In genomic region chr1:202159534-202160371, GRCh38 we compare ENCODE assay signal across 8 cellular contexts. TPM values are rescaled to one million over a fixed set of nuclear protein-coding genes. Genes with fewer than 3 reads are reported as not detected.
A peak's percentile ranks its signal among the peaks of the same experiment; 100 is the strongest.
DNase-seq lines count a peak whose midpoint lies in the region; ATAC-seq and TF ChIP-seq lines count a peak whose summit lies in the region.

No MANE protein-coding gene starts in this region.

- no peak overlapping the region for H4K8ac ChIP-seq in trophoblast cell (ENCODE audit: low read depth, low read length)

- H3K9me3 Mint-ChIP-seq in activated T-helper 1 cell treated with anti-CD3 and anti-CD28 coated beads, Interleukin-12 subunit alpha, Interleukin-12 subunit beta, Interleukin-2, Interleukin-4 antibody, amounts not matched to agents 30 ng/mL and 10 ng/mL and 1 ng/mL, durations not matched to agents 14 hours and 24 hours and 36 hours, result no peaks in the 10 kb centered on the region

- no peaks in the 10 kb centered on the region for H3K27me3 Mint-ChIP-seq in activated T-helper 1 cell treated with anti-CD3 and anti-CD28 coated beads, Interleukin-12 subunit alpha, Interleukin-12 subunit beta, Interleukin-2, Interleukin-4 antibody, amounts not matched to agents 30 ng/mL and 10 ng/mL and 1 ng/mL, durations not matched to agents 14 hours and 24 hours and 36 hours (ENCODE audit: insufficient read depth)

- no peak overlapping the region for H3K18ac ChIP-seq in trophoblast cell (ENCODE audit: low read length)

- peaks cover 6 to 13% (median 11%) of the 10 kb centered on the region in 3 donors for H3K4me1 ChIP-seq in skeletal muscle tissue (ENCODE audit: control insufficient read depth in 3 of 3, insufficient read depth in 3 of 3, low read length in 3 of 3)
- peaks cover 5 to 13% of the 10 kb centered on the region in 2 experiments for H3K4me1 ChIP-seq in trophoblast cell (ENCODE audit: control insufficient read depth in 1 of 2, insufficient read depth in 2 of 2, low read length in 2 of 2)

- no CpG with 5 or more reads among the region's 16 CpGs for WGBS in trophoblast cell (ENCODE audit: extremely low coverage, insufficient coverage, insufficient read length)

- H4K91ac ChIP-seq in trophoblast cell (ENCODE audit: low read depth, low read length), result no peak overlapping the region

- H3K79me2 ChIP-seq in trophoblast cell (ENCODE audit: control insufficient read depth, insufficient read depth, low read length, poor library complexity), result no peaks in the 10 kb centered on the region

- intact Hi-C loops in activated T-helper 1 cell treated with anti-CD3 and anti-CD28 coated beads, Interleukin-12 subunit alpha, Interleukin-12 subunit beta, Interleukin-2, Interleukin-4 antibody, amounts not matched to agents 30 ng/mL and 10 ng/mL and 1 ng/mL, durations not matched to agents 14 hours and 24 hours and 36 hours (cut with micrococcal nuclease), result loop anchor here (1.0 to 10.0 kb wide), 7 partner anchors 14 to 1165 kb away; partner anchors contain the start of genes KDM5B, KIF21B and TIMM17A

- TF ChIP-seq CTCF in NB4 (IDR thresholded peaks at IDR 0.05; ENCODE audit: low read depth, low read length), result no peak

- no peak overlapping the region for H2AFZ ChIP-seq in trophoblast cell (ENCODE audit: insufficient read depth, low read length, poor library complexity)

- H3K36me3 ChIP-seq in skeletal muscle tissue (ENCODE audit: control insufficient read depth in 3 of 3, insufficient read depth in 3 of 3, low read length in 3 of 3) (no peaks in the 10 kb centered on the region), trophoblast cell (ENCODE audit: control insufficient read depth in 1 of 2, insufficient read depth in 2 of 2, low read length in 2 of 2) (no peaks in the 10 kb centered on the region)

- H3K23ac ChIP-seq in trophoblast cell (ENCODE audit: low read length), result no peak overlapping the region

- no peak overlapping the region for H3K14ac ChIP-seq in trophoblast cell (ENCODE audit: low read length)

- peak overlapping the region; percentile 98 for H3K4me3 Mint-ChIP-seq in activated T-helper 1 cell treated with anti-CD3 and anti-CD28 coated beads, Interleukin-12 subunit alpha, Interleukin-12 subunit beta, Interleukin-2, Interleukin-4 antibody, amounts not matched to agents 30 ng/mL and 10 ng/mL and 1 ng/mL, durations not matched to agents 14 hours and 24 hours and 36 hours

- H3K36me3 Mint-ChIP-seq in activated T-helper 1 cell treated with anti-CD3 and anti-CD28 coated beads, Interleukin-12 subunit alpha, Interleukin-12 subunit beta, Interleukin-2, Interleukin-4 antibody, amounts not matched to agents 30 ng/mL and 10 ng/mL and 1 ng/mL, durations not matched to agents 14 hours and 24 hours and 36 hours (ENCODE audit: low read depth), result peaks cover 48% of the 10 kb centered on the region

- H3K79me1 ChIP-seq in trophoblast cell (ENCODE audit: low read length), result no peaks in the 10 kb centered on the region

- DNase-seq in NB4 (ENCODE audit: low read depth), result peak; percentile 85
- DNase-seq in activated T-helper 1 cell treated with anti-CD3 and anti-CD28 coated beads, Interleukin-12 subunit alpha, Interleukin-12 subunit beta, Interleukin-2, Interleukin-4 antibody, amounts not matched to agents 30 ng/mL and 10 ng/mL and 1 ng/mL, durations not matched to agents 14 hours and 24 hours and 36 hours (ENCODE audit: low spot score), result peak; percentile 53
- no peak for DNase-seq in NCI-H1092 (lab: John Stamatoyannopoulos, UW)
- no peak for DNase-seq in trophoblast cell
- DNase-seq in NCI-H2227 (lab: John Stamatoyannopoulos, UW; ENCODE audit: unreplicated experiment), result no peak

- peak overlapping the region; percentile 94 for H3K27ac Mint-ChIP-seq in activated T-helper 1 cell treated with anti-CD3 and anti-CD28 coated beads, Interleukin-12 subunit alpha, Interleukin-12 subunit beta, Interleukin-2, Interleukin-4 antibody, amounts not matched to agents 30 ng/mL and 10 ng/mL and 1 ng/mL, durations not matched to agents 14 hours and 24 hours and 36 hours

- H2BK5ac ChIP-seq in trophoblast cell (ENCODE audit: low read depth, low read length, poor library complexity), result no peak overlapping the region

- H3K4ac ChIP-seq in trophoblast cell (ENCODE audit: low read depth, low read length), result no peak overlapping the region

- H2AK5ac ChIP-seq in trophoblast cell (ENCODE audit: low read length), result no peak overlapping the region

- H3K4me3 ChIP-seq in GM08714 (ENCODE audit: low read length), result peak overlapping the region; percentile 84
- peak overlapping the region; percentile 80 for H3K4me3 ChIP-seq in NB4 (ENCODE audit: low read depth, low read length)
- peak overlapping the region in 1 of 3 donors; percentile 20 for H3K4me3 ChIP-seq in skeletal muscle tissue (ENCODE audit: low read length in 3 of 3)
- no peak overlapping the region for H3K4me3 ChIP-seq in trophoblast cell (ENCODE audit: low read depth, low read length)

- peaks cover 0 to 2% (median 0%) of the 10 kb centered on the region in 3 donors for H3K27me3 ChIP-seq in skeletal muscle tissue (ENCODE audit: control insufficient read depth in 3 of 3, insufficient read depth in 3 of 3, low read length in 3 of 3)
- H3K27me3 ChIP-seq in trophoblast cell (ENCODE audit: insufficient read depth, low read length), result no peaks in the 10 kb centered on the region

- H3K4me1 Mint-ChIP-seq in activated T-helper 1 cell treated with anti-CD3 and anti-CD28 coated beads, Interleukin-12 subunit alpha, Interleukin-12 subunit beta, Interleukin-2, Interleukin-4 antibody, amounts not matched to agents 30 ng/mL and 10 ng/mL and 1 ng/mL, durations not matched to agents 14 hours and 24 hours and 36 hours (ENCODE audit: low read depth), result peaks cover 78% of the 10 kb centered on the region

- H3K9me3 ChIP-seq in skeletal muscle tissue (ENCODE audit: control insufficient read depth in 3 of 3, low read length in 3 of 3), result no peaks in the 10 kb centered on the region
- H3K9me3 ChIP-seq in trophoblast cell (ENCODE audit: insufficient read depth, low read depth, low read length), result no peaks in the 10 kb centered on the region

- no peak overlapping the region for H3K4me2 ChIP-seq in trophoblast cell (ENCODE audit: low read length)

- H3K9ac ChIP-seq in skeletal muscle tissue (ENCODE audit: low read depth in 1 of 3, low read length in 3 of 3) (no peak overlapping the region), trophoblast cell (ENCODE audit: low read length) (no peak overlapping the region)

- no peak overlapping the region for H2BK120ac ChIP-seq in trophoblast cell (ENCODE audit: insufficient read depth, low read length, poor library complexity)

- no peak for ATAC-seq in HG02798 (IDR thresholded peaks at IDR 0.05; ENCODE audit: poor library complexity, unreplicated experiment)

- H3K27ac ChIP-seq in skeletal muscle tissue (ENCODE audit: low read depth, low read length) (peak overlapping the region; percentile 25), trophoblast cell (ENCODE audit: low read depth, low read length) (no peak overlapping the region)

- no peak overlapping the region for H4K12ac ChIP-seq in trophoblast cell (ENCODE audit: low read depth, low read length)

- peak; percentile 48 for TF ChIP-seq POLR2A in NB4 (IDR thresholded peaks at IDR 0.05; ENCODE audit: extremely low read depth, insufficient read length)

- H2BK12ac ChIP-seq in trophoblast cell (ENCODE audit: low read length), result no peak overlapping the region

RNA-seq across cellular contexts. Expression of gene PTPN7, which starts 0.6 kb away (rescaled TPM):
- total RNA-seq in activated T-helper 1 cell treated with anti-CD3 and anti-CD28 coated beads, Interleukin-12 subunit alpha, Interleukin-12 subunit beta, Interleukin-2, Interleukin-4 antibody, amounts not matched to agents 30 ng/mL and 10 ng/mL and 1 ng/mL, durations not matched to agents 14 hours and 24 hours and 36 hours, result 584 and 597 TPM in 2 replicates
- 0.52 TPM for total RNA-seq in skeletal muscle tissue
- polyA plus RNA-seq in trophoblast cell (2013), result not detected in 2 replicates

RNA-seq across cellular contexts. Expression of gene ARL8A, which starts 15.2 kb away (rescaled TPM):
- total RNA-seq in activated T-helper 1 cell treated with anti-CD3 and anti-CD28 coated beads, Interleukin-12 subunit alpha, Interleukin-12 subunit beta, Interleukin-2, Interleukin-4 antibody, amounts not matched to agents 30 ng/mL and 10 ng/mL and 1 ng/mL, durations not matched to agents 14 hours and 24 hours and 36 hours, result 56.6 and 69.0 TPM in 2 replicates
- 12.5 TPM for total RNA-seq in skeletal muscle tissue
- polyA plus RNA-seq in trophoblast cell (2013), result 20.3 and 20.9 TPM in 2 replicates

RNA-seq across cellular contexts. Expression of gene LGR6, which starts 33.8 kb away (rescaled TPM):
- not detected in 2 replicates for total RNA-seq in activated T-helper 1 cell treated with anti-CD3 and anti-CD28 coated beads, Interleukin-12 subunit alpha, Interleukin-12 subunit beta, Interleukin-2, Interleukin-4 antibody, amounts not matched to agents 30 ng/mL and 10 ng/mL and 1 ng/mL, durations not matched to agents 14 hours and 24 hours and 36 hours
- 0.52 TPM for total RNA-seq in skeletal muscle tissue
- polyA plus RNA-seq in trophoblast cell (2013), result 0.04 and 0.10 TPM in 2 replicates

RNA-seq across cellular contexts. Expression of gene GPR37L1, which starts 37.0 kb away (rescaled TPM):
- not detected in 2 replicates for total RNA-seq in activated T-helper 1 cell treated with anti-CD3 and anti-CD28 coated beads, Interleukin-12 subunit alpha, Interleukin-12 subunit beta, Interleukin-2, Interleukin-4 antibody, amounts not matched to agents 30 ng/mL and 10 ng/mL and 1 ng/mL, durations not matched to agents 14 hours and 24 hours and 36 hours
- under 0.01 TPM for total RNA-seq in skeletal muscle tissue
- 0.03 TPM in 2 replicates for polyA plus RNA-seq in trophoblast cell (2013)

Comparison
In these comparisons a context has a peak if more than half of its experiments do, and no peak if none do; other contexts are left out.
1. DNase-seq: peak in NB4 (single experiment) and activated T-helper 1 cell treated with anti-CD3 and anti-CD28 coated beads, Interleukin-12 subunit alpha, Interleukin-12 subunit beta, Interleukin-2, Interleukin-4 antibody, amounts not matched to agents 30 ng/mL and 10 ng/mL and 1 ng/mL, durations not matched to agents 14 hours and 24 hours and 36 hours (single experiment); none in NCI-H1092 (single experiment), trophoblast cell (0 of 2) and NCI-H2227 (single experiment).
2. RNA of gene PTPN7, which starts 0.6 kb away (total RNA-seq): 584 to 597 TPM in activated T-helper 1 cell treated with anti-CD3 and anti-CD28 coated beads, Interleukin-12 subunit alpha, Interleukin-12 subunit beta, Interleukin-2, Interleukin-4 antibody, amounts not matched to agents 30 ng/mL and 10 ng/mL and 1 ng/mL, durations not matched to agents 14 hours and 24 hours and 36 hours; 0.52 TPM in skeletal muscle tissue (single experiment); every median in the first group is over 100 times any median in the second.